10 cellular contexts compared by ENCODE assay signal in the genomic region with DNA sequence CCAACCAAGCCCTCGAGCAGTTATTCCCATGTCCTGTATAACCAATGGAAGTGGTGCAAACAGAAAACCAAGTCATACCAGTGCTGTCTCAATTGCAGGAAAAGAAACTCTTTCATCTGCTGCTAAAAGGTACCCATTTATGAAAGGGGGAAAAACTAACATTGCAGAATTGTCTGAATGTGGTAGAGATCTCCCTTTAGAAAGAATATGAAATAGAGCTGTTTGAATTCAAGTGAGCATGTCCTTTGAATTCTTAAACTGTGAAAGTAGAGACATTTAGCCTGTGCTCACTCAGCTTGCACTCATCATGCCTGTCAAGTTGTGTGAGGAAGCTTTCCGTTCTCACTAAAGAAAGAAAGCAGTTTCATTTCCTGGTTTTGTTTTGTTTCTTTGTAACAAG.
DNase-seq lines count a peak whose midpoint lies in the region; ATAC-seq and TF ChIP-seq lines count a peak whose summit lies in the region.
"Had no signal": no experiment of that assay in that cellular context is flagged by ENCODE, and none has a peak within 500 bp of the region (broad histone marks: within the 10 kb centered on the region; RNA-seq: fewer than 3 reads in every experiment).

No MANE protein-coding gene starts in this region.

- DNase-seq in germinal center (ENCODE audit: low spot score) (peak; percentile 36), A172 (ENCODE audit: low spot score) (no peak), omental fat pad (ENCODE audit: low spot score) (no peak), left colon (no peak)
- DNase-seq in activated effector memory CD4-positive, alpha-beta T cell treated with Interleukin-2 at 50 U/mL for 16 hours: no peak
- DNase-seq: activated CD4-positive, alpha-beta T cell treated with anti-CD3 and anti-CD28 coated beads, Interleukin-2, amount 50 U/mL, for 1 hour; NCI-H146 had no signal

- ATAC-seq in GM18502 (IDR thresholded peaks at IDR 0.05; ENCODE audit: poor library complexity, unreplicated experiment) (peak; percentile 77), GM21360 (IDR thresholded peaks at IDR 0.05; ENCODE audit: unreplicated experiment) (peak; percentile 78), HG03432 (IDR thresholded peaks at IDR 0.05; ENCODE audit: unreplicated experiment) (peak; percentile 81), omental fat pad (ENCODE audit: low FRiP score) (no peak), left colon (no peak)

- intact Hi-C loops in left colon (cut with DNase I, micrococcal nuclease): no loop called here

- TF ChIP-seq CTCF in omental fat pad (IDR thresholded peaks at IDR 0.05): no peak

Comparison
In these comparisons a context has a peak if more than half of its experiments do, and no peak if none do; other contexts are left out.
1. ATAC-seq: peak in GM18502 (single experiment), GM21360 (single experiment) and HG03432 (single experiment); none in omental fat pad (single experiment) and left colon (single experiment).